26 cellular contexts compared by ENCODE assay signal in the genomic region with DNA sequence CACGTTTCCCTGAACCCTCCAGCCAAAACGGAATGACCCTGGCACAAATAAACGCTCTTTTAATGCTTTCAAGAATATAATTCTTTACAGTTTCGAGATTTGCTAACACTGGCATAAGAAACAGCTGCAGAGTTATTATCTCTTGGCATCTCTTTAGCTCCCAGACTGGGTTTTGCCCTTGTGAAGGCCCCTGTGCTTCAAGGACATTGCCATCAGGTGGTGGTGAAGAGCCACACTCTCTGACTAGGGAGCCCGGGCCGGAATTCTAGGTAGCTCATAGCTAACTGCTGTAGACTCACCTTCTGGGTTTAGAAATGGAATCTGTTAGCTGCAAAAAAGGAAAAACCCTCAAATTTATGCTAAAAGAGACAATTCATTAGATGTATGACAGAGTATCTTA. TPM values are rescaled to one million over a fixed set of nuclear protein-coding genes. Genes with fewer than 3 reads are reported as not detected.
DNase-seq lines count a peak whose midpoint lies in the region; ATAC-seq and TF ChIP-seq lines count a peak whose summit lies in the region.
"Had no signal": no experiment of that assay in that cellular context is flagged by ENCODE, and none has a peak within 500 bp of the region (broad histone marks: within the 10 kb centered on the region; RNA-seq: fewer than 3 reads in every experiment).

No MANE protein-coding gene starts in this region.

- DNase-seq in BE2C (peak; percentile 21), HT1080 (ENCODE audit: low read depth) (peak; percentile 24), iPS-NIHi7 (ENCODE audit: extremely low spot score) (peak; percentile 52), SHP77 treated with DMSO at 0.1 percent for 48 hours (lab: John Stamatoyannopoulos, UW) (no peak)
- DNase-seq: activated CD4-positive, CD25-positive, alpha-beta regulatory T cell; activated CD8-positive, alpha-beta T cell treated with anti-CD3 and anti-CD28 coated beads for 36 hours; activated naive CD4-positive, alpha-beta T cell treated with anti-CD3 and anti-CD28 coated beads for 36 hours; activated T-cell treated with anti-CD3 and anti-CD28 coated beads, Interleukin-2, amount 50 U/mL, for 1 hour; aorta; cerebellar nuclear complex; effector CD4-positive, alpha-beta T cell; GF-D8; head of caudate nucleus; KBM-7; naive B cell; NCI-H187 treated with DMSO at 0.1 percent for 48 hours; stimulated activated naive B cell treated with anti-CD40 and anti-IgM and Interleukin-4, amounts not matched to agents 10 μg/mL and 1 μg/mL and 100 μg/mL, for 72 hours had no signal

- H3K4me1 ChIP-seq in BE2C, result no peaks in the 10 kb centered on the region

- no peaks in the 10 kb centered on the region for H3K9me3 ChIP-seq in BE2C
- H3K9me3 ChIP-seq: thoracic aorta had no signal

- TF ChIP-seq CTCF in BE2C (IDR thresholded peaks at IDR 0.05; ENCODE audit: low read depth, low read length), result peak; percentile 30; the same call in 1 of the 2 replicates
- TF ChIP-seq CTCF in VCaP (conservative IDR thresholded peaks at IDR 0.05), result peak; percentile 46; the same call in 1 of the 2 replicates

- no peak overlapping the region for H3K27ac ChIP-seq in VCaP
- H3K27ac ChIP-seq: BLaER1, thoracic aorta had no signal

- no peaks in the 10 kb centered on the region for H3K27me3 ChIP-seq in BE2C
- H3K27me3 ChIP-seq: BLaER1 had no signal

- no peaks in the 10 kb centered on the region for H3K36me3 ChIP-seq in BE2C
- H3K36me3 ChIP-seq: BLaER1, thoracic aorta had no signal

- no peak overlapping the region for H3K4me3 ChIP-seq in BE2C (ENCODE audit: low read depth, low read length)
- H3K4me3 ChIP-seq: BLaER1, GM12878, thoracic aorta had no signal

- ATAC-seq in GM21447 (IDR thresholded peaks at IDR 0.05; ENCODE audit: unreplicated experiment), result no peak
- no peak for ATAC-seq in HG02852 (IDR thresholded peaks at IDR 0.05; ENCODE audit: unreplicated experiment)
- ATAC-seq: activated CD8-positive, alpha-beta T cell treated with anti-CD3 and anti-CD28 coated beads for 36 hours; GM12878; Right ventricle myocardium inferior; sciatic nerve; stimulated activated naive B cell treated with anti-CD40 and anti-IgM and Interleukin-4, amounts not matched to agents 10 μg/mL and 1 μg/mL and 100 μg/mL, for 72 hours had no signal

RNA-seq across cellular contexts. Expression of a gene that starts 13.3 kb away (rescaled TPM):
- 49.3 TPM for polyA plus RNA-seq in BE2C (2012; ENCODE audit: insufficient read depth, insufficient read length, low read depth)
- total RNA-seq in HT1080 (2014; rRNA removed; shearing (Covaris generic)), result 46.3 and 62.7 TPM in 2 replicates
- polyA plus RNA-seq in HT1080 (2015; cell fraction: cytosol; rRNA removed), result 38.1 and 46.8 TPM in 2 replicates
- 53.6 and 55.8 TPM in 2 replicates for polyA plus RNA-seq in HT1080 (2015; cell fraction: nucleus; rRNA removed)
- total RNA-seq: lung microvascular endothelial cell had no signal
